In genomic region chr10:87816163-87816841, GRCh38 we compare ENCODE assay signal across 8 cellular contexts. TPM values are rescaled to one million over a fixed set of nuclear protein-coding genes. Genes with fewer than 3 reads are reported as not detected.
A peak's percentile ranks its signal among the peaks of the same experiment; 100 is the strongest.
DNase-seq lines count a peak whose midpoint lies in the region; ATAC-seq, FAIRE-seq and TF ChIP-seq lines count a peak whose summit lies in the region.

No MANE protein-coding gene starts in this region.

- POLR2A ChIA-PET in OCI-LY7 (lab: Charles Lee) = interaction anchor here (0.6 to 2.7 kb wide), 4 partner anchors 12 to 803 kb away, joined by 3 to 14 read pairs (median 3); no protein-coding TSS in a partner anchor

- H3K4me3 ChIP-seq in OCI-LY7 (ENCODE audit: low read depth, low read length, poor library complexity, severe bottlenecking) = peak overlapping the region; percentile 86
- peak overlapping the region; percentile 86 for H3K4me3 ChIP-seq in epithelial cell of esophagus (ENCODE audit: low read length)
- H3K4me3 ChIP-seq in left lung = peak overlapping the region in 1 of 2 donors; percentile 54

- intact Hi-C loops in activated naive CD4-positive, alpha-beta T cell treated with anti-CD3 and anti-CD28 coated beads for 36 hours (cut with micrococcal nuclease) = loop anchor here (2.0 to 5.0 kb wide), 5 partner anchors 14 to 1176 kb away; partner anchors contain the start of genes FAS and PAPSS2
- intact Hi-C loops in OCI-LY7 (cut with micrococcal nuclease; ENCODE audit: unreplicated experiment) = loop anchor here (5.0 kb wide), 3 partner anchors 296 to 1176 kb away; partner anchors contain the start of genes FAS and STAMBPL1
- intact Hi-C loops in left lung (cut with DNase I) = no loop called here

- FAIRE-seq in frontal cortex (lab: Jason Lieb, UNC) = no peak

- H4K20me1 ChIP-seq in OCI-LY7 (ENCODE audit: insufficient read depth, low read length) = peaks cover 17% of the 10 kb centered on the region; the same call in 1 of the 2 replicates

- no peaks in the 10 kb centered on the region for H3K9me2 ChIP-seq in OCI-LY7 (ENCODE audit: insufficient read depth, low read length)

- H3K4me2 ChIP-seq in OCI-LY7 (ENCODE audit: low read length) = peak overlapping the region; percentile 76

- CTCF ChIA-PET in activated naive CD4-positive, alpha-beta T cell treated with anti-CD3 and anti-CD28 coated beads for 36 hours (lab: Charles Lee) = no interaction called here
- CTCF ChIA-PET in OCI-LY7 (lab: Charles Lee; ENCODE audit: unreplicated experiment) = no interaction called here

- H3K27ac ChIP-seq in OCI-LY7 (ENCODE audit: low read depth, low read length, poor library complexity, severe bottlenecking) (peak overlapping the region; percentile 79), left lung (no peak overlapping the region)

- H3K79me2 ChIP-seq in OCI-LY7 (ENCODE audit: insufficient read depth, low read depth, low read length) = peaks cover 66% of the 10 kb centered on the region

- 0 out of 2 replicates have a peak, but pooled peaks cover 3% of the 10 kb centered on the region for H3K9me3 ChIP-seq in OCI-LY7 (ENCODE audit: low read length)
- no peaks in the 10 kb centered on the region for H3K9me3 ChIP-seq in left lung

- no peaks in the 10 kb centered on the region for H3K9me3 Mint-ChIP-seq in activated naive CD4-positive, alpha-beta T cell treated with anti-CD3 and anti-CD28 coated beads for 36 hours
- H3K9me3 Mint-ChIP-seq in stimulated activated effector memory CD8-positive, alpha-beta T cell treated with anti-CD3 and anti-CD28 coated beads, Interleukin-12 subunit alpha, Interleukin-12 subunit beta, amount 100 ng/mL, for 72 hours = no peaks in the 10 kb centered on the region

- peaks cover 40% of the 10 kb centered on the region for H3K36me3 ChIP-seq in OCI-LY7 (ENCODE audit: insufficient read depth, low read length)
- peaks cover 0 to 24% of the 10 kb centered on the region in 2 donors for H3K36me3 ChIP-seq in left lung

- peak overlapping the region; percentile 94 for H3K27ac Mint-ChIP-seq in activated naive CD4-positive, alpha-beta T cell treated with anti-CD3 and anti-CD28 coated beads for 36 hours
- H3K27ac Mint-ChIP-seq in stimulated activated effector memory CD8-positive, alpha-beta T cell treated with anti-CD3 and anti-CD28 coated beads, Interleukin-12 subunit alpha, Interleukin-12 subunit beta, amount 100 ng/mL, for 72 hours = peak overlapping the region; percentile 96

- no peaks in the 10 kb centered on the region for H3K27me3 ChIP-seq in left lung

- TF ChIP-seq CTCF in OCI-LY7 (conservative IDR thresholded peaks at IDR 0.05; ENCODE audit: low read length) = peak; percentile 33
- TF ChIP-seq CTCF in epithelial cell of esophagus (IDR thresholded peaks at IDR 0.05; ENCODE audit: insufficient read depth, low read depth, low read length, missing control alignments) = peak; percentile 12
- no peak for TF ChIP-seq CTCF in left lung (IDR thresholded peaks at IDR 0.05)

- DNase-seq in activated naive CD4-positive, alpha-beta T cell treated with anti-CD3 and anti-CD28 coated beads for 36 hours = no peak
- no peak for DNase-seq in activated naive CD4-positive, alpha-beta T cell treated with anti-CD3 and anti-CD28 coated beads, Interleukin-2, amount 50 U/mL, for 16 hours
- DNase-seq in OCI-LY7 (ENCODE audit: low spot score) (no peak), epithelial cell of esophagus (ENCODE audit: low read depth) (no peak), left lung (no peak), NCI-H2081 treated with DMSO at 0.1 percent for 48 hours (lab: John Stamatoyannopoulos, UW) (no peak), frontal cortex (ENCODE audit: low spot score in 2 of 2) (no peak)
- DNase-seq in stimulated activated effector memory CD8-positive, alpha-beta T cell treated with anti-CD3 and anti-CD28 coated beads, Interleukin-12 subunit alpha, Interleukin-12 subunit beta, amount 100 ng/mL, for 72 hours (ENCODE audit: low spot score in 2 of 2) = no peak

- BruUV-seq in OCI-LY7 (replicated peaks; lab: Mats Ljungman, UMichigan) = no TSS peak

- no peak for ATAC-seq in stimulated activated effector memory CD8-positive, alpha-beta T cell treated with anti-CD3 and anti-CD28 coated beads, Interleukin-12 subunit alpha, Interleukin-12 subunit beta, amount 100 ng/mL, for 72 hours
- no peak for ATAC-seq in left lung

- H3K4me1 ChIP-seq in OCI-LY7 (ENCODE audit: insufficient read depth, low read length, poor library complexity, severe bottlenecking) (peaks cover 28% of the 10 kb centered on the region), left lung (peaks cover 6 to 33% of the 10 kb centered on the region in 2 donors)

- no peak overlapping the region for H2AFZ ChIP-seq in OCI-LY7 (ENCODE audit: low read length)

- H3K27me3 Mint-ChIP-seq in activated naive CD4-positive, alpha-beta T cell treated with anti-CD3 and anti-CD28 coated beads for 36 hours (ENCODE audit: low read depth) = no peaks in the 10 kb centered on the region

- H3K4me3 Mint-ChIP-seq in activated naive CD4-positive, alpha-beta T cell treated with anti-CD3 and anti-CD28 coated beads for 36 hours = peak overlapping the region; percentile 87
- peak overlapping the region; percentile 95 for H3K4me3 Mint-ChIP-seq in stimulated activated effector memory CD8-positive, alpha-beta T cell treated with anti-CD3 and anti-CD28 coated beads, Interleukin-12 subunit alpha, Interleukin-12 subunit beta, amount 100 ng/mL, for 72 hours

- H3K36me3 Mint-ChIP-seq in activated naive CD4-positive, alpha-beta T cell treated with anti-CD3 and anti-CD28 coated beads for 36 hours (ENCODE audit: low read depth) = peaks cover 15% of the 10 kb centered on the region
- peaks cover 48% of the 10 kb centered on the region for H3K36me3 Mint-ChIP-seq in stimulated activated effector memory CD8-positive, alpha-beta T cell treated with anti-CD3 and anti-CD28 coated beads, Interleukin-12 subunit alpha, Interleukin-12 subunit beta, amount 100 ng/mL, for 72 hours

- H3K4me1 Mint-ChIP-seq in activated naive CD4-positive, alpha-beta T cell treated with anti-CD3 and anti-CD28 coated beads for 36 hours (ENCODE audit: low read depth) = peaks cover 33% of the 10 kb centered on the region
- peaks cover 25% of the 10 kb centered on the region for H3K4me1 Mint-ChIP-seq in stimulated activated effector memory CD8-positive, alpha-beta T cell treated with anti-CD3 and anti-CD28 coated beads, Interleukin-12 subunit alpha, Interleukin-12 subunit beta, amount 100 ng/mL, for 72 hours

RNA-seq across cellular contexts. Expression of gene ATAD1, which starts 1.7 kb away (rescaled TPM):
- 10 to 100 TPM; 47.4 to 53.7 TPM for total RNA-seq in activated naive CD4-positive, alpha-beta T cell treated with anti-CD3 and anti-CD28 coated beads for 36 hours
- 17.7 and 19.6 TPM in 2 replicates for total RNA-seq in OCI-LY7 (2014; rRNA removed; shearing (Covaris generic))
- 44.7 and 47.7 TPM in 2 replicates for total RNA-seq in OCI-LY7 (2022)
- total RNA-seq in left lung = 10 to 100 TPM; 49.2 to 49.7 TPM
- 85.6 TPM for total RNA-seq in frontal cortex

RNA-seq across cellular contexts. Expression of gene KLLN, which starts 47.0 kb away (rescaled TPM):
- under 1 TPM; 0.17 to 0.21 TPM for total RNA-seq in activated naive CD4-positive, alpha-beta T cell treated with anti-CD3 and anti-CD28 coated beads for 36 hours
- total RNA-seq in OCI-LY7 (2014; rRNA removed; shearing (Covaris generic)) = 2.4 and 3.8 TPM in 2 replicates
- 5.1 and 5.5 TPM in 2 replicates for total RNA-seq in OCI-LY7 (2022)
- under 1 TPM; 0.58 to 0.65 TPM for total RNA-seq in left lung
- total RNA-seq in frontal cortex = 0.82 TPM

RNA-seq across cellular contexts. Expression of gene PTEN, which starts 47.1 kb away (rescaled TPM):
- total RNA-seq in activated naive CD4-positive, alpha-beta T cell treated with anti-CD3 and anti-CD28 coated beads for 36 hours = 10 to 100 TPM; 30.4 to 34.9 TPM
- total RNA-seq in OCI-LY7 (2014; rRNA removed; shearing (Covaris generic)) = 113 and 135 TPM in 2 replicates
- total RNA-seq in OCI-LY7 (2022) (173 and 176 TPM in 2 replicates), left lung (100 to 1,000 TPM in 1 of 2 donors, 10 to 100 TPM in 1; 97.1 to 118 TPM), frontal cortex (212 TPM)

Comparison
In these comparisons a context has a peak if more than half of its experiments do, and no peak if none do; other contexts are left out.
1. CTCF ChIP-seq: peak in OCI-LY7 (single experiment) and epithelial cell of esophagus (single experiment); none in left lung (0 of 2).
2. intact Hi-C loops: an anchor here in activated naive CD4-positive, alpha-beta T cell treated with anti-CD3 and anti-CD28 coated beads for 36 hours (2.0 to 5.0 kb wide) and OCI-LY7 (5.0 kb wide); none called in left lung.